ENCODE assay signal across 1 cellular context in the genomic region with DNA sequence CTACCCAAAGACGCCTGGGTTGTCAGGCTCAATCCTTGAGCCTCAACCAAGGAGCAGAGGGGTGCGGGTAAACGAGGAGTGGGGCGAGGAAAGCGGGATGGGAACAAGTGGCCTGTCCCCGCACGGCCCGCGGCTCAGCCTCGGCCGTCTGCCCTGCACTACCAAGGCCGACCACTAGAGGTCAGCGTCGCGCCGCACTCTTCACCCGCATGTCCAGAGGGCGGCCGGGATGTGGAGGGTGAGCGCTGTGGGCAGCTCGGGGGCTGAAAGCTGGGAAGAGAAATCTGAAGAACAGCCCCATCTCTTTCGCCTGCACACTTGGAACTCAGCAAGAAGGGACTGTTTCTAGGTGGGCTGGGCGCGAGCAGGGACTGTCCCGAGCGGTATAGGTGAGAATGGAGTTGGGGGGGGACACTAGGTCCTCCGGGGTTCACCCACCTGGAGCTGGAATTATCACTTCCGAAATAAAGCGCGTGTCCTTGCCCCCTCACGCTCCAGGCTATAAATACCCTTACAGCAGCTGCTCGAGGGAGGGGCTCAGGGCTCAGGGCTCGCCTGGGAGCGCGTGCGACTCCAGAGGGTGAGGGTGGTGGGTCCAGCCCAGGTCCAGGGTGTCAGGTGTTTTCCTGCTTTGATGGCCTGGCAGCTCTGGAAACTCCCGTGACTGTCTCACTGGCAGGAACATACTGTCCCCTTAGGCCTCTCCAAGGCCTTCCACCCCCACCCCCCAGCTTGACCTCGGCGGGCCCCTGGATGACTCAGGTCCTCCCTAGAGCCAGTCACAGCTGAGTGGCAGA.
TF ChIP-seq lines count a peak whose summit lies in the region.

No MANE protein-coding gene starts in this region.

TF ChIP-seq in HepG2, 621 proteins besides CTCF, POLR2A, EP300 and RAD21 (continued from another document and continues in another):
- TF ChIP-seq, protein P1, sequence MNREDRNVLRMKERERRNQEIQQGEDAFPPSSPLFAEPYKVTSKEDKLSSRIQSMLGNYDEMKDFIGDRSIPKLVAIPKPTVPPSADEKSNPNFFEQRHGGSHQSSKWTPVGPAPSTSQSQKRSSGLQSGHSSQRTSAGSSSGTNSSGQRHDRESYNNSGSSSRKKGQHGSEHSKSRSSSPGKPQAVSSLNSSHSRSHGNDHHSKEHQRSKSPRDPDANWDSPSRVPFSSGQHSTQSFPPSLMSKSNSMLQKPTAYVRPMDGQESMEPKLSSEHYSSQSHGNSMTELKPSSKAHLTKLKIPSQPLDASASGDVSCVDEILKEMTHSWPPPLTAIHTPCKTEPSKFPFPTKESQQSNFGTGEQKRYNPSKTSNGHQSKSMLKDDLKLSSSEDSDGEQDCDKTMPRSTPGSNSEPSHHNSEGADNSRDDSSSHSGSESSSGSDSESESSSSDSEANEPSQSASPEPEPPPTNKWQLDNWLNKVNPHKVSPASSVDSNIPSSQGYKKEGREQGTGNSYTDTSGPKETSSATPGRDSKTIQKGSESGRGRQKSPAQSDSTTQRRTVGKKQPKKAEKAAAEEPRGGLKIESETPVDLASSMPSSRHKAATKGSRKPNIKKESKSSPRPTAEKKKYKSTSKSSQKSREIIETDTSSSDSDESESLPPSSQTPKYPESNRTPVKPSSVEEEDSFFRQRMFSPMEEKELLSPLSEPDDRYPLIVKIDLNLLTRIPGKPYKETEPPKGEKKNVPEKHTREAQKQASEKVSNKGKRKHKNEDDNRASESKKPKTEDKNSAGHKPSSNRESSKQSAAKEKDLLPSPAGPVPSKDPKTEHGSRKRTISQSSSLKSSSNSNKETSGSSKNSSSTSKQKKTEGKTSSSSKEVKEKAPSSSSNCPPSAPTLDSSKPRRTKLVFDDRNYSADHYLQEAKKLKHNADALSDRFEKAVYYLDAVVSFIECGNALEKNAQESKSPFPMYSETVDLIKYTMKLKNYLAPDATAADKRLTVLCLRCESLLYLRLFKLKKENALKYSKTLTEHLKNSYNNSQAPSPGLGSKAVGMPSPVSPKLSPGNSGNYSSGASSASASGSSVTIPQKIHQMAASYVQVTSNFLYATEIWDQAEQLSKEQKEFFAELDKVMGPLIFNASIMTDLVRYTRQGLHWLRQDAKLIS (CRISPR knock-in tag; IDR thresholded peaks at IDR 0.05), result no peak
- TF ChIP-seq BCL6 (CRISPR knock-in tag; IDR thresholded peaks at IDR 0.05), result no peak
- 0 out of 2 replicates have a peak, but pooled peaks have one; percentile 18 for TF ChIP-seq SPEN (CRISPR knock-in tag; IDR thresholded peaks at IDR 0.05; ENCODE audit: low read depth)
- no peak for TF ChIP-seq ZNF530 (CRISPR knock-in tag; IDR thresholded peaks at IDR 0.05; ENCODE audit: low read depth)
- TF ChIP-seq NFIC (IDR thresholded peaks at IDR 0.05; ENCODE audit: low read length), result no peak
- no peak for TF ChIP-seq TEAD2 (CRISPR knock-in tag; IDR thresholded peaks at IDR 0.05)
- no peak for TF ChIP-seq EEA1 (CRISPR knock-in tag; IDR thresholded peaks at IDR 0.05; ENCODE audit: borderline replicate concordance)
- peak; percentile 41; the same call in 1 of the 2 replicates for TF ChIP-seq HDAC1 (CRISPR knock-in tag; IDR thresholded peaks at IDR 0.05)
- TF ChIP-seq ZNF44 (CRISPR knock-in tag; IDR thresholded peaks at IDR 0.05), result no peak
- no peak for TF ChIP-seq ZNF253 (CRISPR knock-in tag; IDR thresholded peaks at IDR 0.05; ENCODE audit: borderline replicate concordance)
- TF ChIP-seq ZNF20 (CRISPR knock-in tag; IDR thresholded peaks at IDR 0.05), result no peak
- no peak for TF ChIP-seq EHMT2 (IDR thresholded peaks at IDR 0.05; ENCODE audit: borderline replicate concordance, low read depth, low read length)
- no peak for TF ChIP-seq SRSF9 (IDR thresholded peaks at IDR 0.05; ENCODE audit: borderline replicate concordance, insufficient read depth, low read depth, low read length, poor library complexity, severe bottlenecking)
- no peak for TF ChIP-seq PRPF4 (IDR thresholded peaks at IDR 0.05; ENCODE audit: low read depth, low read length, poor library complexity, severe bottlenecking)
- no peak for TF ChIP-seq ZNF101 (CRISPR knock-in tag; IDR thresholded peaks at IDR 0.05; ENCODE audit: borderline replicate concordance, low read depth)
- 0 out of 2 replicates have a peak, but pooled peaks have one; percentile 47 for TF ChIP-seq JUND (CRISPR knock-in tag; IDR thresholded peaks at IDR 0.05)
- TF ChIP-seq MAX (IDR thresholded peaks at IDR 0.05), result peak; percentile 74
- TF ChIP-seq ZBTB37 (CRISPR knock-in tag; IDR thresholded peaks at IDR 0.05), result no peak
- no peak for TF ChIP-seq RELA (CRISPR knock-in tag; IDR thresholded peaks at IDR 0.05)
- TF ChIP-seq, protein P2, sequence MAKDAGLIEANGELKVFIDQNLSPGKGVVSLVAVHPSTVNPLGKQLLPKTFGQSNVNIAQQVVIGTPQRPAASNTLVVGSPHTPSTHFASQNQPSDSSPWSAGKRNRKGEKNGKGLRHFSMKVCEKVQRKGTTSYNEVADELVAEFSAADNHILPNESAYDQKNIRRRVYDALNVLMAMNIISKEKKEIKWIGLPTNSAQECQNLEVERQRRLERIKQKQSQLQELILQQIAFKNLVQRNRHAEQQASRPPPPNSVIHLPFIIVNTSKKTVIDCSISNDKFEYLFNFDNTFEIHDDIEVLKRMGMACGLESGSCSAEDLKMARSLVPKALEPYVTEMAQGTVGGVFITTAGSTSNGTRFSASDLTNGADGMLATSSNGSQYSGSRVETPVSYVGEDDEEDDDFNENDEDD (CRISPR knock-in tag; IDR thresholded peaks at IDR 0.05; ENCODE audit: borderline replicate concordance), result peak; percentile 53; the same call in 1 of the 2 replicates
- TF ChIP-seq ZFP1 (CRISPR knock-in tag; IDR thresholded peaks at IDR 0.05), result no peak
- no peak for TF ChIP-seq IKZF5 (CRISPR knock-in tag; IDR thresholded peaks at IDR 0.05)
- TF ChIP-seq ZBTB21 (CRISPR knock-in tag; IDR thresholded peaks at IDR 0.05), result no peak
- no peak for TF ChIP-seq MAF1 (CRISPR knock-in tag; IDR thresholded peaks at IDR 0.05; ENCODE audit: borderline replicate concordance)
- TF ChIP-seq TOPORS (CRISPR knock-in tag; IDR thresholded peaks at IDR 0.05), result no peak
- TF ChIP-seq ZNF143 (CRISPR knock-in tag; IDR thresholded peaks at IDR 0.05), result no peak
- no peak for TF ChIP-seq KLF15 (CRISPR knock-in tag; IDR thresholded peaks at IDR 0.05; ENCODE audit: borderline replicate concordance)
- TF ChIP-seq SOX13 (IDR thresholded peaks at IDR 0.05), result no peak
- no peak for TF ChIP-seq SOX13 (CRISPR knock-in tag; conservative IDR thresholded peaks at IDR 0.05 in 1 of 2, IDR thresholded peaks at IDR 0.05 in 1 of 2)
- TF ChIP-seq ATF6 (CRISPR knock-in tag; conservative IDR thresholded peaks at IDR 0.05), result no peak
- no peak for TF ChIP-seq RCOR2 (CRISPR knock-in tag; IDR thresholded peaks at IDR 0.05)
- no peak for TF ChIP-seq SYNCRIP (IDR thresholded peaks at IDR 0.05; ENCODE audit: insufficient read depth, low read depth, low read length)
- no peak for TF ChIP-seq ISL2 (CRISPR knock-in tag; IDR thresholded peaks at IDR 0.05)
- no peak for TF ChIP-seq ZFP62 (CRISPR knock-in tag; IDR thresholded peaks at IDR 0.05)
- TF ChIP-seq MATR3 (CRISPR knock-in tag; IDR thresholded peaks at IDR 0.05), result no peak
- no peak for TF ChIP-seq GZF1 (CRISPR knock-in tag; IDR thresholded peaks at IDR 0.05)
- TF ChIP-seq HOXA9 (CRISPR knock-in tag; IDR thresholded peaks at IDR 0.05; ENCODE audit: borderline replicate concordance), result no peak
- no peak for TF ChIP-seq ZNF724P (CRISPR knock-in tag; IDR thresholded peaks at IDR 0.05; ENCODE audit: borderline replicate concordance)
- TF ChIP-seq ZNF614 (CRISPR knock-in tag; IDR thresholded peaks at IDR 0.05; ENCODE audit: borderline replicate concordance), result no peak
- no peak; the same call in 1 of the 2 replicates for TF ChIP-seq RBFOX2 (IDR thresholded peaks at IDR 0.05; ENCODE audit: low read depth, low read length)
- 0 out of 2 replicates have a peak, but pooled peaks have one; percentile 40 for TF ChIP-seq ZNF772 (CRISPR knock-in tag; IDR thresholded peaks at IDR 0.05)
- no peak for TF ChIP-seq ISX (CRISPR knock-in tag; conservative IDR thresholded peaks at IDR 0.05)
- no peak for TF ChIP-seq MYC (CRISPR knock-in tag; IDR thresholded peaks at IDR 0.05; ENCODE audit: borderline replicate concordance)
- TF ChIP-seq FOSL2 (CRISPR knock-in tag; IDR thresholded peaks at IDR 0.05), result peak; percentile 77
- no peak for TF ChIP-seq ZBTB38 (CRISPR knock-in tag; IDR thresholded peaks at IDR 0.05)
- no peak for TF ChIP-seq ZBTB26 (CRISPR knock-in tag; IDR thresholded peaks at IDR 0.05; ENCODE audit: borderline replicate concordance)
- no peak for TF ChIP-seq GABPA (IDR thresholded peaks at IDR 0.05; ENCODE audit: low read depth, low read length)
- TF ChIP-seq GABPA (CRISPR knock-in tag; IDR thresholded peaks at IDR 0.05; ENCODE audit: low read depth), result no peak; the same call in 1 of the 2 replicates
- TF ChIP-seq CBX2 (IDR thresholded peaks at IDR 0.05; ENCODE audit: low read depth, low read length), result no peak
- TF ChIP-seq CBX2 (CRISPR knock-in tag; IDR thresholded peaks at IDR 0.05; ENCODE audit: low read depth), result no peak
- TF ChIP-seq, protein P3, sequence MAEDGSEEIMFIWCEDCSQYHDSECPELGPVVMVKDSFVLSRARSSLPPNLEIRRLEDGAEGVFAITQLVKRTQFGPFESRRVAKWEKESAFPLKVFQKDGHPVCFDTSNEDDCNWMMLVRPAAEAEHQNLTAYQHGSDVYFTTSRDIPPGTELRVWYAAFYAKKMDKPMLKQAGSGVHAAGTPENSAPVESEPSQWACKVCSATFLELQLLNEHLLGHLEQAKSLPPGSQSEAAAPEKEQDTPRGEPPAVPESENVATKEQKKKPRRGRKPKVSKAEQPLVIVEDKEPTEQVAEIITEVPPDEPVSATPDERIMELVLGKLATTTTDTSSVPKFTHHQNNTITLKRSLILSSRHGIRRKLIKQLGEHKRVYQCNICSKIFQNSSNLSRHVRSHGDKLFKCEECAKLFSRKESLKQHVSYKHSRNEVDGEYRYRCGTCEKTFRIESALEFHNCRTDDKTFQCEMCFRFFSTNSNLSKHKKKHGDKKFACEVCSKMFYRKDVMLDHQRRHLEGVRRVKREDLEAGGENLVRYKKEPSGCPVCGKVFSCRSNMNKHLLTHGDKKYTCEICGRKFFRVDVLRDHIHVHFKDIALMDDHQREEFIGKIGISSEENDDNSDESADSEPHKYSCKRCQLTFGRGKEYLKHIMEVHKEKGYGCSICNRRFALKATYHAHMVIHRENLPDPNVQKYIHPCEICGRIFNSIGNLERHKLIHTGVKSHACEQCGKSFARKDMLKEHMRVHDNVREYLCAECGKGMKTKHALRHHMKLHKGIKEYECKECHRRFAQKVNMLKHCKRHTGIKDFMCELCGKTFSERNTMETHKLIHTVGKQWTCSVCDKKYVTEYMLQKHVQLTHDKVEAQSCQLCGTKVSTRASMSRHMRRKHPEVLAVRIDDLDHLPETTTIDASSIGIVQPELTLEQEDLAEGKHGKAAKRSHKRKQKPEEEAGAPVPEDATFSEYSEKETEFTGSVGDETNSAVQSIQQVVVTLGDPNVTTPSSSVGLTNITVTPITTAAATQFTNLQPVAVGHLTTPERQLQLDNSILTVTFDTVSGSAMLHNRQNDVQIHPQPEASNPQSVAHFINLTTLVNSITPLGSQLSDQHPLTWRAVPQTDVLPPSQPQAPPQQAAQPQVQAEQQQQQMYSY (CRISPR knock-in tag; IDR thresholded peaks at IDR 0.05), result no peak
